Comparison of ENCODE assay signal across 25 cellular contexts in genomic region chr3:19907523-19907922, GRCh38. TPM values are rescaled to one million over a fixed set of nuclear protein-coding genes. Genes with fewer than 3 reads are reported as not detected.
"Had no signal": no experiment of that assay in that cellular context is flagged by ENCODE, and none has a peak within 500 bp of the region (broad histone marks: within the 10 kb centered on the region; RNA-seq: fewer than 3 reads in every experiment).

No MANE protein-coding gene starts in this region.

- H3K9me3 ChIP-seq: ovary, right lobe of liver, testis, thyroid gland, vagina had no signal

- H3K27ac ChIP-seq: left ventricle myocardium inferior, ovary, right atrium auricular region, right lobe of liver, stomach, testis, thyroid gland, transverse colon, upper lobe of left lung, vagina had no signal

- DNase-seq: hypothalamus; islet precursor cell; left ventricle myocardium inferior; midbrain; mucosa of descending colon; naive thymus-derived CD4-positive, alpha-beta T cell; ovary; right lobe of liver; stimulated activated CD4-positive, alpha-beta T cell treated with anti-CD3 and anti-CD28 coated beads, Interleukin-1b, Interleukin-23, amount 100 ng/mL, for 48 hours; stimulated activated CD4-positive, alpha-beta T cell treated with anti-CD3 and anti-CD28 coated beads, Interleukin-2, amount 100 ng/mL, for 48 hours; stimulated activated CD4-positive, alpha-beta T cell treated with anti-CD3 and anti-CD28 coated beads, Interleukin-4, amount 100 ng/mL, for 4 hours; stimulated activated naive B cell treated with anti-CD40 and anti-IgM and Interleukin-4, amounts not matched to agents 10 μg/mL and 1 μg/mL and 100 μg/mL, for 72 hours; stimulated activated naive CD8-positive, alpha-beta T cell treated with anti-CD3 and anti-CD28 coated beads, Interleukin-15, Interleukin-2, amounts not matched to agents 100 U/mL and 50 U/mL, for 24 hours; stomach; testis; thyroid gland; transverse colon; upper lobe of left lung had no signal

- H3K4me2 ChIP-seq: smooth muscle cell had no signal

- H3K27me3 ChIP-seq: ovary, right atrium auricular region, right lobe of liver, stomach, testis, thyroid gland, transverse colon, upper lobe of left lung, vagina had no signal

- H3K4me1 ChIP-seq: left ventricle myocardium inferior, right atrium auricular region, right lobe of liver, stomach, testis, thyroid gland, transverse colon, upper lobe of left lung, vagina had no signal

- H3K36me3 ChIP-seq: left ventricle myocardium inferior, ovary, right atrium auricular region, right lobe of liver, stomach, thyroid gland, transverse colon, upper lobe of left lung, vagina had no signal

- ATAC-seq: mucosa of descending colon; naive thymus-derived CD4-positive, alpha-beta T cell; natural killer cell treated with Interleukin-12 subunit alpha and Interleukin-12 subunit beta and Interleukin-15 and Interleukin-18, amount 100 ng/mL, for 72 hours; right lobe of liver; stimulated activated naive B cell treated with anti-CD40 and anti-IgM and Interleukin-4, amounts not matched to agents 10 μg/mL and 1 μg/mL and 100 μg/mL, for 72 hours; stimulated activated naive CD8-positive, alpha-beta T cell treated with anti-CD3 and anti-CD28 coated beads, Interleukin-15, Interleukin-2, amounts not matched to agents 100 U/mL and 50 U/mL, for 24 hours had no signal

- H3K4me3 ChIP-seq: left ventricle myocardium inferior, mucosa of descending colon, ovary, right atrium auricular region, right lobe of liver, smooth muscle cell, stomach, testis, thyroid gland, transverse colon, upper lobe of left lung, vagina had no signal

RNA-seq across cellular contexts. Expression of gene EFHB, which starts 26.5 kb away (rescaled TPM):
- total RNA-seq: myocyte, skeletal muscle tissue, stomach, urinary bladder had no signal
